Comparison of ENCODE assay signal across 8 cellular contexts in genomic region chr4:184537269-184538022, GRCh38.
A peak's percentile ranks its signal among the peaks of the same experiment; 100 is the strongest.
DNase-seq lines count a peak whose midpoint lies in the region; ATAC-seq and TF ChIP-seq lines count a peak whose summit lies in the region.

No MANE protein-coding gene starts in this region.

- H3K79me2 ChIP-seq in OCI-LY1 (ENCODE audit: insufficient read depth, low read length): no peaks in the 10 kb centered on the region

- H3K4me3 ChIP-seq in OCI-LY1 (ENCODE audit: low read depth, low read length, poor library complexity, severe bottlenecking): peak overlapping the region; percentile 95

- H3K9me3 ChIP-seq in OCI-LY1 (ENCODE audit: low read length): no peaks in the 10 kb centered on the region

- peak; percentile 52 for ATAC-seq in GM21515 (IDR thresholded peaks at IDR 0.05; ENCODE audit: unreplicated experiment)

- H4K20me1 ChIP-seq in OCI-LY1 (ENCODE audit: insufficient read depth, low read length): no peaks in the 10 kb centered on the region

- H3K27me3 ChIP-seq in OCI-LY1 (ENCODE audit: insufficient read depth, low read length): no peaks in the 10 kb centered on the region

- peak overlapping the region; percentile 98 for H3K9ac ChIP-seq in OCI-LY1 (ENCODE audit: low read length)

- H3K36me3 ChIP-seq in OCI-LY1 (ENCODE audit: insufficient read depth, low read length): no peaks in the 10 kb centered on the region

- H3K27ac ChIP-seq in OCI-LY1 (ENCODE audit: low read depth, low read length, poor library complexity, severe bottlenecking): peak overlapping the region; percentile 83

- H2AFZ ChIP-seq in OCI-LY1 (ENCODE audit: low read length): peak overlapping the region; percentile 32; the same call in 1 of the 2 replicates

- peaks cover 44% of the 10 kb centered on the region for H3K4me1 ChIP-seq in OCI-LY1 (ENCODE audit: insufficient read depth, low read length, severe bottlenecking)

- no peaks in the 10 kb centered on the region for H3K9me2 ChIP-seq in OCI-LY1 (ENCODE audit: low read depth, low read length)

- DNase-seq in D341Med (ENCODE audit: low spot score): peak; percentile 96
- peak; percentile 20 for DNase-seq in HuH-7 (ENCODE audit: low spot score)
- DNase-seq in activated T-cell treated with anti-CD3 and anti-CD28 coated beads for 1 hour (ENCODE audit: low read depth): peak; percentile 90
- DNase-seq in epidermal melanocyte (ENCODE audit: insufficient read length, low spot score): peak; percentile 79
- DNase-seq in midbrain (lab: John Stamatoyannopoulos, UW): peak; percentile 96
- peak; percentile 85 to 87 for DNase-seq in stimulated activated CD8-positive, alpha-beta memory T cell treated with anti-CD3 and anti-CD28 coated beads, Interleukin-15, amount 100 ng/mL, for 48 hours (ENCODE audit: low read depth in 2 of 2)

- no peak for TF ChIP-seq CTCF in OCI-LY1 (IDR thresholded peaks at IDR 0.05; ENCODE audit: low read length)

- peak overlapping the region; percentile 85 for H3K4me2 ChIP-seq in OCI-LY1 (ENCODE audit: low read length)

- H3F3A ChIP-seq in OCI-LY1 (ENCODE audit: insufficient read depth, low read length): peaks cover 14% of the 10 kb centered on the region; the same call in 1 of the 2 replicates

Comparison
In these comparisons a context has a peak if more than half of its experiments do, and no peak if none do; other contexts are left out.
1. Peak in every context shown above with its lines: DNase-seq, ATAC-seq, H3K4me3 ChIP-seq and H3K27ac ChIP-seq.
2. DNase-seq: peak in every context shown above with its lines; median percentile 96 in D341Med; 96 in midbrain; 90 in activated T-cell treated with anti-CD3 and anti-CD28 coated beads for 1 hour; 86 in stimulated activated CD8-positive, alpha-beta memory T cell treated with anti-CD3 and anti-CD28 coated beads, Interleukin-15, amount 100 ng/mL, for 48 hours; 79 in epidermal melanocyte; 20 in HuH-7.